Comparison of ENCODE assay signal across 8 cellular contexts in genomic region chr5:181241393-181241975, GRCh38. TPM values are rescaled to one million over a fixed set of nuclear protein-coding genes. Genes with fewer than 3 reads are reported as not detected.
A peak's percentile ranks its signal among the peaks of the same experiment; 100 is the strongest.
DNase-seq lines count a peak whose midpoint lies in the region; ATAC-seq and TF ChIP-seq lines count a peak whose summit lies in the region.

No MANE protein-coding gene starts in this region.

- DNase-seq in left ventricle myocardium inferior = no peak
- no peak for DNase-seq in cardiac septum (ENCODE audit: low spot score)
- peak; percentile 74 for DNase-seq in activated CD4-positive, alpha-beta memory T cell treated with anti-CD3 and anti-CD28 coated beads, Interleukin-2, amount 10 ng/mL, durations not matched to agents 7 days and 5 days
- peak; percentile 83 to 92 for DNase-seq in foreskin fibroblast
- DNase-seq in stimulated activated effector memory CD8-positive, alpha-beta T cell treated with anti-CD3 and anti-CD28 coated beads, Interleukin-12 subunit alpha, Interleukin-12 subunit beta, amount 100 ng/mL, for 72 hours (ENCODE audit: low spot score in 2 of 2) = peak; percentile 38 to 81
- no peak for DNase-seq in NCI-H128 (lab: John Stamatoyannopoulos, UW; ENCODE audit: unreplicated experiment)
- DNase-seq in NCI-H1105 (lab: John Stamatoyannopoulos, UW) = no peak

- no peaks in the 10 kb centered on the region for H3K27me3 Mint-ChIP-seq in activated CD4-positive, alpha-beta memory T cell treated with anti-CD3 and anti-CD28 coated beads, Interleukin-2, amount 10 ng/mL, durations not matched to agents 7 days and 5 days

- H3K4me3 Mint-ChIP-seq in activated CD4-positive, alpha-beta memory T cell treated with anti-CD3 and anti-CD28 coated beads, Interleukin-2, amount 10 ng/mL, durations not matched to agents 7 days and 5 days = peak overlapping the region; percentile 97
- peak overlapping the region; percentile 97 for H3K4me3 Mint-ChIP-seq in stimulated activated effector memory CD8-positive, alpha-beta T cell treated with anti-CD3 and anti-CD28 coated beads, Interleukin-12 subunit alpha, Interleukin-12 subunit beta, amount 100 ng/mL, for 72 hours

- POLR2A ChIA-PET in activated CD4-positive, alpha-beta memory T cell treated with anti-CD3 and anti-CD28 coated beads, Interleukin-2, amount 10 ng/mL, durations not matched to agents 7 days and 5 days (lab: Charles Lee) = interaction anchor here (1.0 to 31.8 kb wide), 6 partner anchors 4 to 1240 kb away, joined by 3 to 1091 read pairs (median 41); partner anchors contain the start of genes RACK1, TRIM41 and TRIM52

- no peaks in the 10 kb centered on the region for H3K9me3 Mint-ChIP-seq in activated CD4-positive, alpha-beta memory T cell treated with anti-CD3 and anti-CD28 coated beads, Interleukin-2, amount 10 ng/mL, durations not matched to agents 7 days and 5 days
- no peaks in the 10 kb centered on the region for H3K9me3 Mint-ChIP-seq in stimulated activated effector memory CD8-positive, alpha-beta T cell treated with anti-CD3 and anti-CD28 coated beads, Interleukin-12 subunit alpha, Interleukin-12 subunit beta, amount 100 ng/mL, for 72 hours

- peaks cover 71% of the 10 kb centered on the region for H3K4me1 Mint-ChIP-seq in activated CD4-positive, alpha-beta memory T cell treated with anti-CD3 and anti-CD28 coated beads, Interleukin-2, amount 10 ng/mL, durations not matched to agents 7 days and 5 days
- peaks cover 57% of the 10 kb centered on the region for H3K4me1 Mint-ChIP-seq in stimulated activated effector memory CD8-positive, alpha-beta T cell treated with anti-CD3 and anti-CD28 coated beads, Interleukin-12 subunit alpha, Interleukin-12 subunit beta, amount 100 ng/mL, for 72 hours

- H3K36me3 Mint-ChIP-seq in activated CD4-positive, alpha-beta memory T cell treated with anti-CD3 and anti-CD28 coated beads, Interleukin-2, amount 10 ng/mL, durations not matched to agents 7 days and 5 days (ENCODE audit: low read depth) = peaks cover 72% of the 10 kb centered on the region
- peaks cover 99% of the 10 kb centered on the region for H3K36me3 Mint-ChIP-seq in stimulated activated effector memory CD8-positive, alpha-beta T cell treated with anti-CD3 and anti-CD28 coated beads, Interleukin-12 subunit alpha, Interleukin-12 subunit beta, amount 100 ng/mL, for 72 hours

- H3K27ac ChIP-seq in left ventricle myocardium inferior (replicated peaks) = peak overlapping the region; percentile 99

- TF ChIP-seq CTCF in left ventricle myocardium inferior (IDR thresholded peaks at IDR 0.05; ENCODE audit: borderline replicate concordance) (no peak), foreskin fibroblast (IDR thresholded peaks at IDR 0.05; ENCODE audit: low read depth, low read length) (no peak)

- H3K27ac Mint-ChIP-seq in activated CD4-positive, alpha-beta memory T cell treated with anti-CD3 and anti-CD28 coated beads, Interleukin-2, amount 10 ng/mL, durations not matched to agents 7 days and 5 days = peak overlapping the region; percentile 92
- H3K27ac Mint-ChIP-seq in stimulated activated effector memory CD8-positive, alpha-beta T cell treated with anti-CD3 and anti-CD28 coated beads, Interleukin-12 subunit alpha, Interleukin-12 subunit beta, amount 100 ng/mL, for 72 hours = peak overlapping the region; percentile 100

- no peaks in the 10 kb centered on the region for H3K9me3 ChIP-seq in left ventricle myocardium inferior (replicated peaks)

- peak; percentile 86 for ATAC-seq in stimulated activated effector memory CD8-positive, alpha-beta T cell treated with anti-CD3 and anti-CD28 coated beads, Interleukin-12 subunit alpha, Interleukin-12 subunit beta, amount 100 ng/mL, for 72 hours
- ATAC-seq in GM19035 (IDR thresholded peaks at IDR 0.05; ENCODE audit: unreplicated experiment) = no peak

- no peaks in the 10 kb centered on the region for H3K27me3 ChIP-seq in left ventricle myocardium inferior (ENCODE audit: low read depth)

- H3K4me3 ChIP-seq in left ventricle myocardium inferior (peak overlapping the region; percentile 94), foreskin fibroblast (ENCODE audit: low read depth in 1 of 2, low read length in 2 of 2) (peak overlapping the region; percentile 94 to 99)

- intact Hi-C loops in left ventricle myocardium inferior (cut with micrococcal nuclease) (no loop called here), cardiac septum (cut with DNase I) (loop anchor here (10.0 kb wide), 1 partner anchor 427 kb away; no protein-coding TSS in a partner anchor)

- H3K4me1 ChIP-seq in left ventricle myocardium inferior = peaks cover 66% of the 10 kb centered on the region

- CTCF ChIA-PET in activated CD4-positive, alpha-beta memory T cell treated with anti-CD3 and anti-CD28 coated beads, Interleukin-2, amount 10 ng/mL, durations not matched to agents 7 days and 5 days (lab: Charles Lee) = no interaction called here

- H3K36me3 ChIP-seq in left ventricle myocardium inferior = peaks cover 57% of the 10 kb centered on the region

RNA-seq across cellular contexts. Expression of gene RACK1, which starts 2.2 kb away (rescaled TPM):
- total RNA-seq in left ventricle myocardium inferior (628 TPM), cardiac septum (557 TPM)
- total RNA-seq in activated CD4-positive, alpha-beta memory T cell treated with anti-CD3 and anti-CD28 coated beads, Interleukin-2, amount 10 ng/mL, durations not matched to agents 7 days and 5 days = 1,000 to 10,000 TPM; 1,749 to 1,772 TPM

RNA-seq across cellular contexts. Expression of gene TRIM41, which starts 18.4 kb away (rescaled TPM):
- total RNA-seq in left ventricle myocardium inferior (26.4 TPM), cardiac septum (33.0 TPM)
- total RNA-seq in activated CD4-positive, alpha-beta memory T cell treated with anti-CD3 and anti-CD28 coated beads, Interleukin-2, amount 10 ng/mL, durations not matched to agents 7 days and 5 days = 10 to 100 TPM; 42.4 to 43.7 TPM

RNA-seq across cellular contexts. Expression of gene TRIM52, which starts 19.5 kb away (rescaled TPM):
- 8.5 TPM for total RNA-seq in left ventricle myocardium inferior
- 9.1 TPM for total RNA-seq in cardiac septum
- total RNA-seq in activated CD4-positive, alpha-beta memory T cell treated with anti-CD3 and anti-CD28 coated beads, Interleukin-2, amount 10 ng/mL, durations not matched to agents 7 days and 5 days = 10 to 100 TPM; 24.0 to 24.2 TPM

RNA-seq across cellular contexts. Expression of gene TRIM7, which starts 36.5 kb away (rescaled TPM):
- total RNA-seq in left ventricle myocardium inferior = 6.4 TPM
- total RNA-seq in cardiac septum = 6.4 TPM
- total RNA-seq in activated CD4-positive, alpha-beta memory T cell treated with anti-CD3 and anti-CD28 coated beads, Interleukin-2, amount 10 ng/mL, durations not matched to agents 7 days and 5 days = 1 to 10 TPM; 1.9 to 2.0 TPM

Comparison
In these comparisons a context has a peak if more than half of its experiments do, and no peak if none do; other contexts are left out.
1. DNase-seq: peak in activated CD4-positive, alpha-beta memory T cell treated with anti-CD3 and anti-CD28 coated beads, Interleukin-2, amount 10 ng/mL, durations not matched to agents 7 days and 5 days (single experiment), foreskin fibroblast (2 of 2) and stimulated activated effector memory CD8-positive, alpha-beta T cell treated with anti-CD3 and anti-CD28 coated beads, Interleukin-12 subunit alpha, Interleukin-12 subunit beta, amount 100 ng/mL, for 72 hours (2 of 2); none in left ventricle myocardium inferior (single experiment), cardiac septum (single experiment), NCI-H128 (single experiment) and NCI-H1105 (single experiment).